In the genomic region with DNA sequence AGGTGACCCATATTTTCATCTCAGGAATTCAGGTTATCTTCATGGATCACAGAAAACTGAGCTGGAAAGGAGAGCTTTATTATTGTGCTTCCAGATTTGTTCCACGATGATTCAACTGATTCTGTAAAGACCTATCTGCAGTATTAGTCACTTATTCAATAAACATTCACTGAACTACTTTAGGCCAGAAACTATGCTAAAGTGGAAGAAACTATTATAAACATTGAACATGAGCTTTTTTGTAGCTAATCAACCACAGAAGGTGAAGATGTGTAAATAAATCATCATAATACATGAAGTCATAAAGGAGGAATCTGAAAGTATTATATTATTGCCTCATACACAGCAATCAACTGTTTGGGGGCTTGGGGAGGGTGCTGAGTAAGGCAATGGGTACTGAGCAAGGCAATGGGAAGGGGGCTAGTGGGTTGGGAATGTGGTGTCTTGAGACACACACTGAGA, we compare ENCODE assay signal across 17 cellular contexts. TPM values are rescaled to one million over a fixed set of nuclear protein-coding genes. Genes with fewer than 3 reads are reported as not detected.
DNase-seq lines count a peak whose midpoint lies in the region; ATAC-seq and TF ChIP-seq lines count a peak whose summit lies in the region.
"Had no signal": no experiment of that assay in that cellular context is flagged by ENCODE, and none has a peak within 500 bp of the region (broad histone marks: within the 10 kb centered on the region; RNA-seq: fewer than 3 reads in every experiment).

No MANE protein-coding gene starts in this region.

- no peaks in the 10 kb centered on the region for H3K79me2 ChIP-seq in osteoblast (ENCODE audit: insufficient read depth, low read length)

- H3K4me1 Mint-ChIP-seq in chondrocyte (ENCODE audit: low read depth) = peaks cover 9% of the 10 kb centered on the region
- H3K4me1 Mint-ChIP-seq: activated naive CD4-positive, alpha-beta T cell treated with anti-CD3 and anti-CD28 coated beads, Interleukin-2, amount 50 U/mL, for 24 hours; H9 had no signal

- no peaks in the 10 kb centered on the region for H3K9me3 ChIP-seq in osteoblast (ENCODE audit: low read depth, low read length)
- H3K9me3 ChIP-seq: left ventricle myocardium inferior had no signal

- DNase-seq in CD1c-positive myeloid dendritic cell (ENCODE audit: extremely low spot score) (peak; percentile 15), LHCN-M2 (ENCODE audit: low read depth) (peak; percentile 24), chondrocyte (ENCODE audit: low spot score) (no peak), osteoblast (ENCODE audit: insufficient read length, low spot score, missing footprints) (peak; percentile 81), H7 (no peak), Right ventricle myocardium inferior (ENCODE audit: missing footprints) (no peak), NCI-H2227 (lab: John Stamatoyannopoulos, UW; ENCODE audit: unreplicated experiment) (no peak)
- DNase-seq: activated CD4-positive, alpha-beta T cell treated with anti-CD3 and anti-CD28 coated beads for 1 hour; COR-L47; erythroblast; H9; left ventricle myocardium inferior; naive thymus-derived CD8-positive, alpha-beta T cell; NCI-H1694; stimulated activated CD4-positive, alpha-beta T cell treated with anti-CD3 and anti-CD28 coated beads, Interleukin-2, amount 100 ng/mL, for 24 hours; T-helper 17 cell had no signal

- H3K4me3 Mint-ChIP-seq in chondrocyte (ENCODE audit: unreplicated experiment) = no peak overlapping the region
- H3K4me3 Mint-ChIP-seq: activated naive CD4-positive, alpha-beta T cell treated with anti-CD3 and anti-CD28 coated beads, Interleukin-2, amount 50 U/mL, for 24 hours; H9; naive thymus-derived CD8-positive, alpha-beta T cell; T-helper 17 cell had no signal

- no peak overlapping the region for H2AFZ ChIP-seq in osteoblast (ENCODE audit: low read length)

- H4K20me1 ChIP-seq in osteoblast (ENCODE audit: insufficient read depth, low read length) = no peaks in the 10 kb centered on the region

- H3K4me2 ChIP-seq in osteoblast (ENCODE audit: insufficient read depth, low read length) = peak overlapping the region; percentile 39

- H3K4me1 ChIP-seq in osteoblast (ENCODE audit: insufficient read depth, low read length) = peaks cover 14% of the 10 kb centered on the region
- H3K4me1 ChIP-seq: left ventricle myocardium inferior had no signal

- intact Hi-C loops in Right ventricle myocardium inferior (cut with DNase I) = no loop called here

- H3K27me3 ChIP-seq in osteoblast (ENCODE audit: insufficient read depth, low read length) = peaks cover 3% of the 10 kb centered on the region
- H3K27me3 ChIP-seq in H7 (ENCODE audit: control insufficient read depth, insufficient read depth, low read length) = no peaks in the 10 kb centered on the region

- peaks cover 17% of the 10 kb centered on the region for H3K27me3 Mint-ChIP-seq in chondrocyte (ENCODE audit: low read depth)
- H3K27me3 Mint-ChIP-seq: activated naive CD4-positive, alpha-beta T cell treated with anti-CD3 and anti-CD28 coated beads, Interleukin-2, amount 50 U/mL, for 24 hours had no signal

- no peaks in the 10 kb centered on the region for H3K9me3 Mint-ChIP-seq in chondrocyte (ENCODE audit: low read depth)
- H3K9me3 Mint-ChIP-seq: activated naive CD4-positive, alpha-beta T cell treated with anti-CD3 and anti-CD28 coated beads, Interleukin-2, amount 50 U/mL, for 24 hours; H9; naive thymus-derived CD8-positive, alpha-beta T cell had no signal

- no peaks in the 10 kb centered on the region for H3K36me3 ChIP-seq in osteoblast (ENCODE audit: insufficient read depth, low read length)
- no peaks in the 10 kb centered on the region for H3K36me3 ChIP-seq in H7 (replicated peaks; ENCODE audit: control insufficient read depth, insufficient read depth, low read length)
- H3K36me3 ChIP-seq: left ventricle myocardium inferior had no signal

- H3K4me3 ChIP-seq in osteoblast (ENCODE audit: insufficient read depth, low read length) (no peak overlapping the region), H7 (ENCODE audit: insufficient read depth, low read depth, low read length) (no peak overlapping the region)
- H3K4me3 ChIP-seq: left ventricle myocardium inferior had no signal

- peak overlapping the region; percentile 75 for H3K27ac Mint-ChIP-seq in chondrocyte (ENCODE audit: unreplicated experiment)
- H3K27ac Mint-ChIP-seq: activated naive CD4-positive, alpha-beta T cell treated with anti-CD3 and anti-CD28 coated beads, Interleukin-2, amount 50 U/mL, for 24 hours; H9; naive thymus-derived CD8-positive, alpha-beta T cell; T-helper 17 cell had no signal

- ATAC-seq in Right ventricle myocardium inferior = no peak
- ATAC-seq: naive thymus-derived CD8-positive, alpha-beta T cell; T-helper 17 cell had no signal

- TF ChIP-seq CTCF in chondrocyte (IDR thresholded peaks at IDR 0.05) (no peak), osteoblast (IDR thresholded peaks at IDR 0.05; ENCODE audit: extremely low read depth, low read depth, low read length) (no peak)

- H3K27ac ChIP-seq in osteoblast (ENCODE audit: low read depth, low read length) = peak overlapping the region; percentile 36
- H3K27ac ChIP-seq: left ventricle myocardium inferior had no signal

- H3K36me3 Mint-ChIP-seq in chondrocyte (ENCODE audit: low read depth) = no peaks in the 10 kb centered on the region
- H3K36me3 Mint-ChIP-seq: activated naive CD4-positive, alpha-beta T cell treated with anti-CD3 and anti-CD28 coated beads, Interleukin-2, amount 50 U/mL, for 24 hours; naive thymus-derived CD8-positive, alpha-beta T cell had no signal

RNA-seq across cellular contexts. Expression of gene EXO1, which starts 30.6 kb away (rescaled TPM):
- total RNA-seq in LHCN-M2 (2014; rRNA removed) = 34.2 and 37.7 TPM in 2 replicates
- polyA plus RNA-seq in LHCN-M2 (2012) = 5.8 TPM
- total RNA-seq in chondrocyte = 2.7 to 11.5 TPM (median 3.8 TPM) in 3 replicates
- total RNA-seq in osteoblast = 1.8 and 6.2 TPM in 2 replicates
- total RNA-seq in H7 (2014; rRNA removed; shearing (Covaris generic)) = 50.4 and 51.8 TPM in 2 replicates
- total RNA-seq in Right ventricle myocardium inferior = 0.65 TPM

Comparison
In these comparisons a context has a peak if more than half of its experiments do, and no peak if none do; other contexts are left out.
1. DNase-seq: peak in CD1c-positive myeloid dendritic cell (single experiment), LHCN-M2 (single experiment) and osteoblast (single experiment); none in chondrocyte (single experiment), H7 (single experiment), Right ventricle myocardium inferior (single experiment) and NCI-H2227 (single experiment).